Comparison of ENCODE assay signal across 14 cellular contexts in genomic region chr2:217412721-217413120, GRCh38.
DNase-seq lines count a peak whose midpoint lies in the region; ATAC-seq and TF ChIP-seq lines count a peak whose summit lies in the region.
"Had no signal": no experiment of that assay in that cellular context is flagged by ENCODE, and none has a peak within 500 bp of the region (broad histone marks: within the 10 kb centered on the region; RNA-seq: fewer than 3 reads in every experiment).

No MANE protein-coding gene starts in this region.

- H3K4me1 ChIP-seq in psoas muscle: peaks cover 6% of the 10 kb centered on the region
- H3K4me1 ChIP-seq: lower lobe of right lung had no signal

- ATAC-seq in Right ventricle myocardium inferior: peak; percentile 88
- ATAC-seq in psoas muscle: peak in 2 of 4 donors; percentile 43 to 63

- TF ChIP-seq CTCF in glutamatergic neuron (IDR thresholded peaks at IDR 0.05; ENCODE audit: partially characterized antibody, unreplicated experiment) (no peak), psoas muscle (IDR thresholded peaks at IDR 0.05) (no peak)

- peak overlapping the region; percentile 28 for H3K27ac ChIP-seq in psoas muscle
- H3K27ac ChIP-seq: hepatocyte, lower lobe of right lung had no signal

- no peaks in the 10 kb centered on the region for H3K36me3 ChIP-seq in psoas muscle (ENCODE audit: insufficient read depth in 1 of 2, low read depth in 1 of 2)
- H3K36me3 ChIP-seq: lower lobe of right lung had no signal

- intact Hi-C loops in Right ventricle myocardium inferior (cut with DNase I): no loop called here
- intact Hi-C loops in cardiac septum (cut with DNase I): no loop called here
- intact Hi-C loops in psoas muscle (cut with DNase I): no loop called here

- H3K36me3 Mint-ChIP-seq in glutamatergic neuron (ENCODE audit: unreplicated experiment): no peaks in the 10 kb centered on the region
- H3K36me3 Mint-ChIP-seq in immature natural killer cell: peaks cover 0 to 3% (median 0%) of the 10 kb centered on the region in 3 donors

- no peaks in the 10 kb centered on the region for H3K27me3 Mint-ChIP-seq in glutamatergic neuron (ENCODE audit: unreplicated experiment)
- peaks cover 2 to 12% (median 5%) of the 10 kb centered on the region in 3 donors for H3K27me3 Mint-ChIP-seq in immature natural killer cell (ENCODE audit: low read depth in 3 of 3)

- H3K4me3 Mint-ChIP-seq in glutamatergic neuron (ENCODE audit: unreplicated experiment) (peak overlapping the region; percentile 11), immature natural killer cell (no peak overlapping the region)
- H3K4me3 Mint-ChIP-seq: activated B cell treated with CpG ODN at 0.5 μM for 24 hours had no signal

- H3K4me1 Mint-ChIP-seq in glutamatergic neuron (ENCODE audit: low read depth, unreplicated experiment) (peaks cover 14% of the 10 kb centered on the region), immature natural killer cell (no peaks in the 10 kb centered on the region)
- H3K4me1 Mint-ChIP-seq: activated B cell treated with CpG ODN at 0.5 μM for 24 hours had no signal

- H3K4me3 ChIP-seq in psoas muscle: no peak overlapping the region
- H3K4me3 ChIP-seq: hepatocyte, lower lobe of right lung had no signal

- no peak for DNase-seq in Right ventricle myocardium inferior (ENCODE audit: missing footprints)
- no peak for DNase-seq in cardiac septum (ENCODE audit: low spot score)
- DNase-seq in glutamatergic neuron: no peak
- no peak for DNase-seq in psoas muscle
- no peak for DNase-seq in amniotic stem cell (lab: John Stamatoyannopoulos, UW)
- no peak for DNase-seq in NCI-H748 (lab: John Stamatoyannopoulos, UW; ENCODE audit: unreplicated experiment)
- DNase-seq in immature natural killer cell: no peak
- DNase-seq in hepatic stellate cell (ENCODE audit: low spot score): no peak
- DNase-seq: activated B cell treated with CpG ODN at 0.5 μM for 24 hours, Calu3, lower lobe of right lung, NCI-H1436, NCI-H748 treated with DMSO at 0.1 percent for 48 hours had no signal

- peak overlapping the region; percentile 44 for H3K27ac Mint-ChIP-seq in glutamatergic neuron (ENCODE audit: unreplicated experiment)
- no peak overlapping the region for H3K27ac Mint-ChIP-seq in immature natural killer cell
- H3K27ac Mint-ChIP-seq: activated B cell treated with CpG ODN at 0.5 μM for 24 hours had no signal

- no peaks in the 10 kb centered on the region for H3K9me3 ChIP-seq in psoas muscle
- H3K9me3 ChIP-seq: lower lobe of right lung had no signal

- WGBS in psoas muscle, 3 donors: 48 to 69% (median 52%) methylated on average over 4 of the region's 4 CpGs

- H3K9me3 Mint-ChIP-seq in glutamatergic neuron (ENCODE audit: unreplicated experiment) (no peaks in the 10 kb centered on the region), immature natural killer cell (peaks cover 0 to 4% (median 0%) of the 10 kb centered on the region in 6 donors)
- H3K9me3 Mint-ChIP-seq: activated B cell treated with CpG ODN at 0.5 μM for 24 hours had no signal

- H3K27me3 ChIP-seq in psoas muscle (ENCODE audit: insufficient read depth in 3 of 3, low read length in 2 of 3): no peaks in the 10 kb centered on the region
- H3K27me3 ChIP-seq: hepatocyte had no signal
